Comparison of ENCODE assay signal across 20 cellular contexts in the genomic region with DNA sequence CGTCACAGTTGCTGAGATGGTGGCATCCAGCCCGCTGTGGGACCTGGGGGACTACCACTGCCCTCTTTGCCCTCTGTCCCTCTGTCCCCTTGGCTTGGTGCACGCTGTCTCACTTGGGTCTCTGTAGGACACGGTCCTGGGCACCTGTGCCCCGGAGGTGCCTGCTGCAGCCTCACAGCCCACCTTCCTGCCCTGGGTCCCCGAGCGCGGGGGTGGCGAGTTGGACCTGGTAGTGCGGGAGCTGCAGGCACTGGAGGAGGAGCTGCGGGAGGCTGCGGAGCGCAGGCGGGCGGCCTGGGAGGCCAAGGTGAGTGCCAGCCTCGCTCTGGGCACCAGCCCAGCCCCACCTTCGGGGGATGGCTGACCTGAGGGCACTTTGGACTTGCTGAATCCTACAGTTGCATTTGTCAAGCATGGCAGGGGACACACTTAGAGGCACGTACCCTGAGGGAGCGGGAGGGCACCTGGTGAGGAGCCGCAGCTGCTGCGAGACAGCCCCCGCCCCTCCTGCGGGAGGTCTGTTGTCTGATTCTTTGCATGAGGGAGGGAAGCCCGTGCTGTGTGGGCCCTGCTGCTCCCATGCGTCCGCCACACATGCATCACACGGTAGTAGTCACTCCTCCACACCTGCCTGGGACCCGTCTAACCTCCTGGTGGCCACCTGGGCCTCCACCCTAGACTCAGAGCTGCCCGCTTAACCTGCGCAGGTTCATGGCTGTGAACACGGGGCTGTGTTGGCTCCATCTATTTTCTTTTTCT. TPM values are rescaled to one million over a fixed set of nuclear protein-coding genes. Genes with fewer than 3 reads are reported as not detected.
DNase-seq lines count a peak whose midpoint lies in the region; ATAC-seq and TF ChIP-seq lines count a peak whose summit lies in the region.
"Had no signal": no experiment of that assay in that cellular context is flagged by ENCODE, and none has a peak within 500 bp of the region (broad histone marks: within the 10 kb centered on the region; RNA-seq: fewer than 3 reads in every experiment).

No MANE protein-coding gene starts in this region.

- intact Hi-C loops in left ventricle myocardium inferior (cut with micrococcal nuclease) (no loop called here), aorta (cut with DNase I) (no loop called here)
- intact Hi-C loops in activated T-helper 2 cell treated with anti-CD3 and anti-CD28 coated beads, Interferon-gamma antibody, Interleukin-2, Interleukin-4, amounts not matched to agents 10 μg/mL and 5 μg/mL and 100 μg/mL, durations not matched to agents 14 hours and 24 hours and 36 hours (cut with micrococcal nuclease): no loop called here

- no peak overlapping the region for H3K27ac Mint-ChIP-seq in activated T-helper 2 cell treated with anti-CD3 and anti-CD28 coated beads, Interferon-gamma antibody, Interleukin-2, Interleukin-4, amounts not matched to agents 10 μg/mL and 5 μg/mL and 100 μg/mL, durations not matched to agents 14 hours and 24 hours and 36 hours
- H3K27ac Mint-ChIP-seq: progenitor cell of endocrine pancreas; stimulated activated naive CD8-positive, alpha-beta T cell treated with anti-CD3 and anti-CD28 coated beads, Interleukin-15, Interleukin-2, amounts not matched to agents 100 ng/mL and 50 ng/mL, for 24 hours had no signal

- H3K27me3 Mint-ChIP-seq in activated T-helper 2 cell treated with anti-CD3 and anti-CD28 coated beads, Interferon-gamma antibody, Interleukin-2, Interleukin-4, amounts not matched to agents 10 μg/mL and 5 μg/mL and 100 μg/mL, durations not matched to agents 14 hours and 24 hours and 36 hours (ENCODE audit: low read depth): no peaks in the 10 kb centered on the region
- H3K27me3 Mint-ChIP-seq: progenitor cell of endocrine pancreas; stimulated activated naive CD8-positive, alpha-beta T cell treated with anti-CD3 and anti-CD28 coated beads, Interleukin-15, Interleukin-2, amounts not matched to agents 100 ng/mL and 50 ng/mL, for 24 hours had no signal

- no peaks in the 10 kb centered on the region for H3K9me3 Mint-ChIP-seq in activated T-helper 2 cell treated with anti-CD3 and anti-CD28 coated beads, Interferon-gamma antibody, Interleukin-2, Interleukin-4, amounts not matched to agents 10 μg/mL and 5 μg/mL and 100 μg/mL, durations not matched to agents 14 hours and 24 hours and 36 hours
- H3K9me3 Mint-ChIP-seq: activated T-cell treated with anti-CD3 and anti-CD28 coated beads, Interleukin-2, amount 50 U/mL, for 4 hours; stimulated activated naive CD8-positive, alpha-beta T cell treated with anti-CD3 and anti-CD28 coated beads, Interleukin-15, Interleukin-2, amounts not matched to agents 100 ng/mL and 50 ng/mL, for 24 hours had no signal

- H3K27me3 ChIP-seq in left ventricle myocardium inferior (ENCODE audit: low read depth) (no peaks in the 10 kb centered on the region), right atrium auricular region (no peaks in the 10 kb centered on the region), liver (ENCODE audit: control insufficient read depth in 4 of 4, insufficient read depth in 4 of 4, low read length in 3 of 4) (no peaks in the 10 kb centered on the region), aorta (ENCODE audit: control insufficient read depth in 1 of 2, insufficient read depth in 2 of 2, low read length in 1 of 2) (no peaks in the 10 kb centered on the region)
- H3K27me3 ChIP-seq: colonic mucosa, heart left ventricle had no signal

- WGBS in liver: 47% methylated on average over 31 of the region's 31 CpGs
- WGBS in aorta, 2 donors: 95% methylated on average over 31 of the region's 31 CpGs

- H3K4me3 Mint-ChIP-seq in activated T-helper 2 cell treated with anti-CD3 and anti-CD28 coated beads, Interferon-gamma antibody, Interleukin-2, Interleukin-4, amounts not matched to agents 10 μg/mL and 5 μg/mL and 100 μg/mL, durations not matched to agents 14 hours and 24 hours and 36 hours (ENCODE audit: low read depth): no peak overlapping the region
- H3K4me3 Mint-ChIP-seq: activated T-cell treated with anti-CD3 and anti-CD28 coated beads, Interleukin-2, amount 50 U/mL, for 4 hours; stimulated activated naive CD8-positive, alpha-beta T cell treated with anti-CD3 and anti-CD28 coated beads, Interleukin-15, Interleukin-2, amounts not matched to agents 100 ng/mL and 50 ng/mL, for 24 hours had no signal

- peaks cover 9% of the 10 kb centered on the region for H3K36me3 ChIP-seq in left ventricle myocardium inferior
- no peaks in the 10 kb centered on the region for H3K36me3 ChIP-seq in right atrium auricular region
- no peaks in the 10 kb centered on the region for H3K36me3 ChIP-seq in liver (ENCODE audit: control insufficient read depth in 4 of 4, insufficient read depth in 3 of 4, low read depth in 1 of 4, low read length in 3 of 4)
- no peaks in the 10 kb centered on the region for H3K36me3 ChIP-seq in aorta (ENCODE audit: control insufficient read depth in 1 of 2, insufficient read depth in 2 of 2, low read length in 1 of 2)
- H3K36me3 ChIP-seq: colonic mucosa had no signal

- no peak for ATAC-seq in aorta (ENCODE audit: low FRiP score)
- ATAC-seq in HG03354 (IDR thresholded peaks at IDR 0.05; ENCODE audit: poor library complexity, severe bottlenecking, unreplicated experiment): no peak
- ATAC-seq in HG03521 (IDR thresholded peaks at IDR 0.05; ENCODE audit: unreplicated experiment): no peak
- no peak for ATAC-seq in GM21723 (IDR thresholded peaks at IDR 0.05; ENCODE audit: unreplicated experiment)
- ATAC-seq: activated T-cell treated with anti-CD3 and anti-CD28 coated beads, Interleukin-2, amount 50 U/mL, for 4 hours; esophagus mucosa; heart left ventricle; SK-N-SH treated with all-trans-retinoic acid at 6 μM for 48 hours had no signal

- no peaks in the 10 kb centered on the region for H3K9me3 ChIP-seq in left ventricle myocardium inferior (replicated peaks)
- H3K9me3 ChIP-seq in right atrium auricular region: no peaks in the 10 kb centered on the region
- no peaks in the 10 kb centered on the region for H3K9me3 ChIP-seq in liver (ENCODE audit: control insufficient read depth in 4 of 4, low read length in 3 of 4)
- no peaks in the 10 kb centered on the region for H3K9me3 ChIP-seq in aorta (ENCODE audit: control insufficient read depth, low read length)
- H3K9me3 ChIP-seq: colonic mucosa, heart left ventricle had no signal

- H3K4me3 ChIP-seq in left ventricle myocardium inferior: no peak overlapping the region
- H3K4me3 ChIP-seq in right atrium auricular region: no peak overlapping the region
- H3K4me3 ChIP-seq in liver (ENCODE audit: low read depth in 1 of 3, low read length in 3 of 3): peak overlapping the region in 1 of 3 donors; percentile 26
- H3K4me3 ChIP-seq in aorta (ENCODE audit: low read length in 2 of 2): no peak overlapping the region
- H3K4me3 ChIP-seq: colonic mucosa, heart left ventricle had no signal

- H3K36me3 Mint-ChIP-seq in activated T-helper 2 cell treated with anti-CD3 and anti-CD28 coated beads, Interferon-gamma antibody, Interleukin-2, Interleukin-4, amounts not matched to agents 10 μg/mL and 5 μg/mL and 100 μg/mL, durations not matched to agents 14 hours and 24 hours and 36 hours (ENCODE audit: low read depth): no peaks in the 10 kb centered on the region

- no peak for TF ChIP-seq CTCF in left ventricle myocardium inferior (IDR thresholded peaks at IDR 0.05; ENCODE audit: borderline replicate concordance)
- TF ChIP-seq CTCF in right atrium auricular region (IDR thresholded peaks at IDR 0.05): no peak
- no peak for TF ChIP-seq CTCF in liver (IDR thresholded peaks at IDR 0.05; ENCODE audit: low read depth, low read length, missing input control)

- H3K27ac ChIP-seq in left ventricle myocardium inferior (replicated peaks) (no peak overlapping the region), right atrium auricular region (no peak overlapping the region), liver (ENCODE audit: low read depth in 1 of 2, low read length in 2 of 2) (peak overlapping the region; percentile 2 to 77), aorta (ENCODE audit: low read depth in 1 of 2, low read length in 2 of 2) (no peak overlapping the region)
- H3K27ac ChIP-seq: colonic mucosa, heart left ventricle had no signal

- DNase-seq in left ventricle myocardium inferior (peak; percentile 13), right atrium auricular region (ENCODE audit: low spot score) (no peak), aorta (peak; percentile 45 to 77)
- DNase-seq in activated T-helper 2 cell treated with anti-CD3 and anti-CD28 coated beads, Interferon-gamma antibody, Interleukin-2, Interleukin-4, amounts not matched to agents 10 μg/mL and 5 μg/mL and 100 μg/mL, durations not matched to agents 14 hours and 24 hours and 36 hours (ENCODE audit: low spot score): peak; percentile 9
- DNase-seq: activated CD4-positive, alpha-beta T cell treated with anti-CD3 and anti-CD28 coated beads, Interleukin-2, amount 50 U/mL, for 4 hours; activated T-cell treated with anti-CD3 and anti-CD28 coated beads, Interleukin-2, amount 50 U/mL, for 4 hours; colonic mucosa; DMS 273 treated with DMSO at 0.1 percent for 48 hours; HCEC 1CT; NCI-H446 treated with DMSO at 0.1 percent for 48 hours had no signal

- no peak overlapping the region for H3K9ac ChIP-seq in liver (ENCODE audit: low read depth in 1 of 2, low read length in 2 of 2)

- no peaks in the 10 kb centered on the region for H3K4me1 Mint-ChIP-seq in activated T-helper 2 cell treated with anti-CD3 and anti-CD28 coated beads, Interferon-gamma antibody, Interleukin-2, Interleukin-4, amounts not matched to agents 10 μg/mL and 5 μg/mL and 100 μg/mL, durations not matched to agents 14 hours and 24 hours and 36 hours (ENCODE audit: low read depth)

- H3K4me1 ChIP-seq in left ventricle myocardium inferior (peaks cover 16% of the 10 kb centered on the region), right atrium auricular region (no peaks in the 10 kb centered on the region), liver (ENCODE audit: control insufficient read depth in 4 of 4, insufficient read depth in 4 of 4, low read length in 3 of 4) (peaks cover 10 to 61% (median 45%) of the 10 kb centered on the region in 4 donors), aorta (ENCODE audit: control insufficient read depth in 1 of 2, insufficient read depth in 2 of 2, low read length in 2 of 2) (no peaks in the 10 kb centered on the region)
- H3K4me1 ChIP-seq: colonic mucosa had no signal

- no peak for TF ChIP-seq RAD21 in liver (IDR thresholded peaks at IDR 0.05)

RNA-seq across cellular contexts. Expression of a gene that starts 6.8 kb away (rescaled TPM):
- 4.0 TPM for total RNA-seq in left ventricle myocardium inferior
- total RNA-seq in right atrium auricular region: 1 to 10 TPM; 3.5 to 3.9 TPM
- total RNA-seq in activated T-helper 2 cell treated with anti-CD3 and anti-CD28 coated beads, Interferon-gamma antibody, Interleukin-2, Interleukin-4, amounts not matched to agents 10 μg/mL and 5 μg/mL and 100 μg/mL, durations not matched to agents 14 hours and 24 hours and 36 hours: 38.2 and 42.6 TPM in 2 replicates
- 1 to 10 TPM; 2.2 to 7.5 TPM for total RNA-seq in liver
- 1 to 10 TPM in 1 of 2 donors, under 1 TPM in 1; 0.97 to 4.2 TPM for polyA plus RNA-seq in liver
- 10 to 100 TPM in 1 of 2 donors, 1 to 10 TPM in 1; 8.6 to 30.5 TPM for total RNA-seq in aorta
- 10 to 100 TPM in 1 of 2 donors, 1 to 10 TPM in 1; 9.6 to 33.8 TPM for polyA plus RNA-seq in aorta

RNA-seq across cellular contexts. Expression of a gene that starts 11.2 kb away (rescaled TPM):
- total RNA-seq in left ventricle myocardium inferior (65.9 TPM), right atrium auricular region (10 to 100 TPM; 42.9 to 79.2 TPM), liver (1 to 10 TPM; 1.4 to 1.8 TPM), aorta (100 to 1,000 TPM; 229 to 236 TPM)
- 156 and 185 TPM in 2 replicates for total RNA-seq in activated T-helper 2 cell treated with anti-CD3 and anti-CD28 coated beads, Interferon-gamma antibody, Interleukin-2, Interleukin-4, amounts not matched to agents 10 μg/mL and 5 μg/mL and 100 μg/mL, durations not matched to agents 14 hours and 24 hours and 36 hours
- polyA plus RNA-seq in liver (10 to 100 TPM in 1 of 2 donors, 1 to 10 TPM in 1; 6.0 to 11.4 TPM), aorta (1,000 to 10,000 TPM in 1 of 2 donors, 100 to 1,000 TPM in 1; 740 to 1,123 TPM)

RNA-seq across cellular contexts. Expression of a gene that starts 23.2 kb away (rescaled TPM):
- 1,068 TPM for total RNA-seq in left ventricle myocardium inferior
- 1,000 to 10,000 TPM in 1 of 2 donors, 100 to 1,000 TPM in 1; 831 to 1,272 TPM for total RNA-seq in right atrium auricular region
- 0.16 and 0.55 TPM in 2 replicates for total RNA-seq in activated T-helper 2 cell treated with anti-CD3 and anti-CD28 coated beads, Interferon-gamma antibody, Interleukin-2, Interleukin-4, amounts not matched to agents 10 μg/mL and 5 μg/mL and 100 μg/mL, durations not matched to agents 14 hours and 24 hours and 36 hours
- total RNA-seq in liver: 10 to 100 TPM in 1 of 2 donors, 1 to 10 TPM in 1; 4.3 to 10.9 TPM
- 10 to 100 TPM; 30.6 to 40.0 TPM for polyA plus RNA-seq in liver
- 100 to 1,000 TPM; 267 to 352 TPM for total RNA-seq in aorta
- 100 to 1,000 TPM; 432 to 698 TPM for polyA plus RNA-seq in aorta
- total RNA-seq: OCI-LY7 had no signal

RNA-seq across cellular contexts. Expression of a gene that starts 28.5 kb away (rescaled TPM):
- total RNA-seq in left ventricle myocardium inferior: 2.1 TPM
- 1 to 10 TPM; 3.4 to 5.8 TPM for total RNA-seq in right atrium auricular region
- total RNA-seq in activated T-helper 2 cell treated with anti-CD3 and anti-CD28 coated beads, Interferon-gamma antibody, Interleukin-2, Interleukin-4, amounts not matched to agents 10 μg/mL and 5 μg/mL and 100 μg/mL, durations not matched to agents 14 hours and 24 hours and 36 hours: 8.2 and 9.6 TPM in 2 replicates
- under 1 TPM; 0.33 to 0.37 TPM for total RNA-seq in liver
- polyA plus RNA-seq in liver: 1 to 10 TPM in 1 of 2 donors, not detected in 1; 1.5 TPM
- 1 to 10 TPM; 1.9 to 7.5 TPM for total RNA-seq in aorta
- 1 to 10 TPM in 1 of 2 donors, under 1 TPM in 1; 0.75 to 4.2 TPM for polyA plus RNA-seq in aorta

Comparison
In these comparisons a context has a peak if more than half of its experiments do, and no peak if none do; other contexts are left out.
1. H3K27ac ChIP-seq: peak in liver (2 of 2); none in left ventricle myocardium inferior (single experiment), right atrium auricular region (0 of 2) and aorta (0 of 2).
2. RNA of a gene that starts 11.2 kb away (total RNA-seq): 229 to 236 TPM in aorta, 156 to 185 TPM in activated T-helper 2 cell treated with anti-CD3 and anti-CD28 coated beads, Interferon-gamma antibody, Interleukin-2, Interleukin-4, amounts not matched to agents 10 μg/mL and 5 μg/mL and 100 μg/mL, durations not matched to agents 14 hours and 24 hours and 36 hours, 42.9 to 79.2 TPM in right atrium auricular region and 65.9 TPM in left ventricle myocardium inferior (single experiment); 1.4 to 1.8 TPM in liver; every median in the first group is over 10 times any median in the second.
3. RNA of a gene that starts 23.2 kb away (total RNA-seq): 831 to 1,272 TPM in right atrium auricular region, 1,068 TPM in left ventricle myocardium inferior (single experiment) and 267 to 352 TPM in aorta; 4.3 to 10.9 TPM in liver and 0.16 to 0.55 TPM in activated T-helper 2 cell treated with anti-CD3 and anti-CD28 coated beads, Interferon-gamma antibody, Interleukin-2, Interleukin-4, amounts not matched to agents 10 μg/mL and 5 μg/mL and 100 μg/mL, durations not matched to agents 14 hours and 24 hours and 36 hours; every median in the first group is over 10 times any median in the second.